Comparison of ENCODE assay signal across 19 cellular contexts in genomic region chr3:157958471-157958870, GRCh38.
DNase-seq lines count a peak whose midpoint lies in the region; ATAC-seq, FAIRE-seq and TF ChIP-seq lines count a peak whose summit lies in the region.
"Had no signal": no experiment of that assay in that cellular context is flagged by ENCODE, and none has a peak within 500 bp of the region (broad histone marks: within the 10 kb centered on the region; RNA-seq: fewer than 3 reads in every experiment).

No MANE protein-coding gene starts in this region.

- H3K4me2 ChIP-seq in mesendoderm (ENCODE audit: low read length): no peak overlapping the region
- H3K4me2 ChIP-seq: KMS-11, PC-9 had no signal

- DNase-seq in D721Med (ENCODE audit: insufficient read length, low spot score): no peak
- DNase-seq in HuH-7 (ENCODE audit: low spot score): peak; percentile 1
- DNase-seq in WTC11 (ENCODE audit: low spot score): peak; percentile 12
- DNase-seq in mesendoderm: peak; percentile 57
- DNase-seq in MV-4-11 (lab: John Stamatoyannopoulos, UW): no peak
- DNase-seq in Right ventricle myocardium superior: no peak
- DNase-seq in stimulated activated CD4-positive, alpha-beta T cell treated with anti-CD3 and anti-CD28 coated beads, Interleukin-4, amount 100 ng/mL, for 1 hour: no peak
- DNase-seq: CD4-positive, alpha-beta T cell; DMS79 treated with DMSO at 0.1 percent for 48 hours; GDM1; MM.1S; NCI-H2029; NCI-H2171 treated with DMSO at 0.1 percent for 48 hours; NCI-H510A; PC-9 had no signal

- no peak overlapping the region for H2BK120ac ChIP-seq in mesendoderm (ENCODE audit: low read depth, low read length)

- TF ChIP-seq CTCF in D721Med (IDR thresholded peaks at IDR 0.05; ENCODE audit: insufficient read depth, missing control alignments) (no peak), WTC11 (IDR thresholded peaks at IDR 0.05) (no peak)

- H3K4me1 Mint-ChIP-seq in WTC11: peaks cover 9% of the 10 kb centered on the region

- intact Hi-C loops in Right ventricle myocardium superior (cut with DNase I): no loop called here

- CTCF ChIA-PET in WTC11 (lab: Charles Lee): interaction anchor here (0.9 to 1.1 kb wide), 2 partner anchors 9 to 352 kb away, joined by 3 read pairs; no protein-coding TSS in a partner anchor

- no peak overlapping the region for H2BK5ac ChIP-seq in mesendoderm (ENCODE audit: low read length)

- no peak overlapping the region for H3K4me3 ChIP-seq in mesendoderm (ENCODE audit: low read length)
- H3K4me3 ChIP-seq: PC-9 had no signal

- no peak overlapping the region for H3K27ac ChIP-seq in mesendoderm (ENCODE audit: low read depth, low read length)
- H3K27ac ChIP-seq: KMS-11, PC-9 had no signal

- no peak overlapping the region for H3K56ac ChIP-seq in mesendoderm (ENCODE audit: low read length)

- H3K4ac ChIP-seq in mesendoderm (ENCODE audit: low read depth, low read length): no peak overlapping the region

- no peaks in the 10 kb centered on the region for H3K36me3 Mint-ChIP-seq in WTC11

- peaks cover 33% of the 10 kb centered on the region for H3K27me3 Mint-ChIP-seq in WTC11 (ENCODE audit: low read depth)

- no peak overlapping the region for H3K9ac ChIP-seq in mesendoderm (ENCODE audit: low read length)
- H3K9ac ChIP-seq: KMS-11 had no signal

- no peaks in the 10 kb centered on the region for H3K79me2 ChIP-seq in mesendoderm (ENCODE audit: control insufficient read depth, insufficient read depth, low read length)

- no peak overlapping the region for H4K8ac ChIP-seq in mesendoderm (ENCODE audit: low read depth, low read length)

- H4K5ac ChIP-seq in mesendoderm (ENCODE audit: low read length): no peak overlapping the region

- ATAC-seq in WTC11: peak; percentile 46
- ATAC-seq in GM18498 (IDR thresholded peaks at IDR 0.05; ENCODE audit: unreplicated experiment): no peak
- no peak for ATAC-seq in Right ventricle myocardium superior (ENCODE audit: poor library complexity)
- ATAC-seq: Right ventricle myocardium inferior had no signal

- H3K27me3 ChIP-seq in mesendoderm (ENCODE audit: insufficient read depth, low read length, poor library complexity): no peaks in the 10 kb centered on the region

- no peak overlapping the region for H3K23ac ChIP-seq in mesendoderm (ENCODE audit: low read length)

- H3K4me1 ChIP-seq in mesendoderm (ENCODE audit: control insufficient read depth, low read depth, low read length): peaks cover 4% of the 10 kb centered on the region

- H3K4me3 Mint-ChIP-seq in WTC11: no peak overlapping the region
- H3K4me3 Mint-ChIP-seq: CD4-positive, alpha-beta T cell had no signal

- POLR2A ChIA-PET in WTC11 (lab: Charles Lee): no interaction called here

- 0 out of 2 replicates have a peak, but pooled peaks cover under 1% of the 10 kb centered on the region for H3K9me3 Mint-ChIP-seq in WTC11

- H3K36me3 ChIP-seq in mesendoderm (ENCODE audit: control insufficient read depth, insufficient read depth, low read length): no peaks in the 10 kb centered on the region

- H3K18ac ChIP-seq in mesendoderm (ENCODE audit: low read length): no peak overlapping the region

- H3K27ac Mint-ChIP-seq in WTC11: no peak overlapping the region
- H3K27ac Mint-ChIP-seq: CD4-positive, alpha-beta T cell had no signal

- H3K79me1 ChIP-seq in mesendoderm (ENCODE audit: low read length): no peaks in the 10 kb centered on the region

- peak; percentile 74 for FAIRE-seq in D721Med (lab: Jason Lieb, UNC)
- FAIRE-seq: GM12892 had no signal

- H2BK15ac ChIP-seq in mesendoderm (replicated peaks; ENCODE audit: low read depth): no peak overlapping the region

- no peak overlapping the region for H2AK5ac ChIP-seq in mesendoderm (ENCODE audit: low read length)

- WGBS in mesendoderm (ENCODE audit: extremely low coverage, insufficient coverage, low lambda C conversion rate): no CpG with 5 or more reads among the region's 10 CpGs

TF ChIP-seq in WTC11, 78 proteins besides CTCF, POLR2A, EP300 and RAD21:
- TF ChIP-seq RORB (CRISPR knock-in tag; IDR thresholded peaks at IDR 0.05): no peak
- no peak for TF ChIP-seq TP53 (CRISPR knock-in tag; IDR thresholded peaks at IDR 0.05)
- no peak for TF ChIP-seq IRF2 (CRISPR knock-in tag; IDR thresholded peaks at IDR 0.05; ENCODE audit: borderline replicate concordance, low read depth)
- TF ChIP-seq PRRX2 (CRISPR knock-in tag; IDR thresholded peaks at IDR 0.05): no peak
- no peak for TF ChIP-seq NR1H2 (CRISPR knock-in tag; IDR thresholded peaks at IDR 0.05)
- TF ChIP-seq SOX15 (CRISPR knock-in tag; IDR thresholded peaks at IDR 0.05): no peak
- TF ChIP-seq USF1 (CRISPR knock-in tag; IDR thresholded peaks at IDR 0.05): no peak
- TF ChIP-seq STAT6 (CRISPR knock-in tag; conservative IDR thresholded peaks at IDR 0.05; ENCODE audit: low read depth): no peak
- no peak for TF ChIP-seq TEAD1 (CRISPR knock-in tag; IDR thresholded peaks at IDR 0.05)
- TF ChIP-seq NR2C2 (CRISPR knock-in tag; IDR thresholded peaks at IDR 0.05): no peak

Comparison
In these comparisons a context has a peak if more than half of its experiments do, and no peak if none do; other contexts are left out.
1. DNase-seq: peak in HuH-7 (single experiment), WTC11 (single experiment) and mesendoderm (single experiment); none in D721Med (single experiment), MV-4-11 (single experiment), Right ventricle myocardium superior (single experiment) and stimulated activated CD4-positive, alpha-beta T cell treated with anti-CD3 and anti-CD28 coated beads, Interleukin-4, amount 100 ng/mL, for 1 hour (single experiment).